15 cellular contexts compared by ENCODE assay signal in genomic region chr9:125752070-125752628, GRCh38. TPM values are rescaled to one million over a fixed set of nuclear protein-coding genes. Genes with fewer than 3 reads are reported as not detected.
DNase-seq lines count a peak whose midpoint lies in the region; ATAC-seq and TF ChIP-seq lines count a peak whose summit lies in the region.
"Had no signal": no experiment of that assay in that cellular context is flagged by ENCODE, and none has a peak within 500 bp of the region (broad histone marks: within the 10 kb centered on the region; RNA-seq: fewer than 3 reads in every experiment).

No MANE protein-coding gene starts in this region.

- no peak for TF ChIP-seq POLR2A in spleen (IDR thresholded peaks at IDR 0.05)

- H3K36me3 ChIP-seq in HAP-1 (replicated peaks), result peaks cover 11% of the 10 kb centered on the region
- H3K36me3 ChIP-seq in spleen, result no peaks in the 10 kb centered on the region
- H3K36me3 ChIP-seq: stomach had no signal

- no peaks in the 10 kb centered on the region for H3K27me3 Mint-ChIP-seq in mesothelial cell of epicardium (ENCODE audit: low read depth)
- H3K27me3 Mint-ChIP-seq: CD4-positive, alpha-beta memory T cell; IgD-negative memory B cell had no signal

- in situ Hi-C loops in HAP-1 (cut with MboI; ENCODE audit: low sequenced_read_pairs), result no loop called here
- in situ Hi-C loops in astrocyte of the spinal cord (cut with HindIII; ENCODE audit: low sequenced_read_pairs), result no loop called here

- no peak for ATAC-seq in GM19324 (IDR thresholded peaks at IDR 0.05; ENCODE audit: low FRiP score, unreplicated experiment)
- no peak for ATAC-seq in activated CD4-positive, CD25-positive, alpha-beta regulatory T cell treated with anti-CD3 and anti-CD28 coated beads, Interleukin-2, amount 50 U/mL, for 24 hours
- ATAC-seq in omental fat pad (ENCODE audit: low FRiP score), result no peak
- ATAC-seq: left cardiac atrium had no signal

- H3K9me3 ChIP-seq in HAP-1, result no peaks in the 10 kb centered on the region
- H3K9me3 ChIP-seq in spleen, result no peaks in the 10 kb centered on the region
- H3K9me3 ChIP-seq: stomach had no signal

- peaks cover 5% of the 10 kb centered on the region for H3K36me3 Mint-ChIP-seq in mesothelial cell of epicardium

- intact Hi-C loops in spleen (cut with DNase I; ENCODE audit: low total_unique reads), result no loop called here

- 77 to 89% (median 84%) methylated on average over 3 of the region's 3 CpGs for WGBS in spleen, 5 donors

- no peaks in the 10 kb centered on the region for H3K9me3 Mint-ChIP-seq in mesothelial cell of epicardium
- H3K9me3 Mint-ChIP-seq: CD4-positive, alpha-beta memory T cell; IgD-negative memory B cell had no signal

- H3K4me3 Mint-ChIP-seq in mesothelial cell of epicardium, result peak overlapping the region; percentile 13
- H3K4me3 Mint-ChIP-seq: CD4-positive, alpha-beta memory T cell; IgD-negative memory B cell had no signal

- peak overlapping the region; percentile 35 for H3K27ac Mint-ChIP-seq in mesothelial cell of epicardium
- H3K27ac Mint-ChIP-seq: CD4-positive, alpha-beta memory T cell; IgD-negative memory B cell had no signal

- H3K27me3 ChIP-seq in HAP-1 (ENCODE audit: low read depth), result no peaks in the 10 kb centered on the region
- no peaks in the 10 kb centered on the region for H3K27me3 ChIP-seq in spleen (replicated peaks in 1 of 7)
- H3K27me3 ChIP-seq: stomach had no signal

- H3K4me3 ChIP-seq in HAP-1 (no peak overlapping the region), astrocyte of the spinal cord (ENCODE audit: low read depth, low read length) (no peak overlapping the region), spleen (no peak overlapping the region)
- H3K4me3 ChIP-seq: stomach had no signal

- peak overlapping the region in 1 of 8 donors; percentile 8 for H3K27ac ChIP-seq in spleen

- DNase-seq in DMS79 treated with DMSO at 0.1 percent for 48 hours (lab: John Stamatoyannopoulos, UW) (peak; percentile 40), HAP-1 (ENCODE audit: low spot score in 2 of 2) (peak; percentile 51 to 85), astrocyte of the spinal cord (ENCODE audit: low read depth, low spot score) (peak; percentile 21), mesothelial cell of epicardium (ENCODE audit: low spot score in 2 of 2, unreplicated experiment in 2 of 2) (no peak), spleen (no peak), omental fat pad (ENCODE audit: low spot score) (no peak)
- DNase-seq: activated effector memory CD4-positive, alpha-beta T cell treated with anti-CD3 and anti-CD28 coated beads, Interleukin-2, amount 50 U/mL, for 16 hours; caudate nucleus; CD4-positive, alpha-beta memory T cell; left cardiac atrium; stimulated activated CD4-positive, alpha-beta T cell treated with anti-CD3 and anti-CD28 coated beads, Interleukin-2, amount 100 ng/mL, for 48 hours; stomach had no signal

- peaks cover 57% of the 10 kb centered on the region for H3K4me1 Mint-ChIP-seq in mesothelial cell of epicardium

- TF ChIP-seq CTCF in astrocyte of the spinal cord (IDR thresholded peaks at IDR 0.05; ENCODE audit: low read depth, low read length), result no peak
- no peak for TF ChIP-seq CTCF in mesothelial cell of epicardium (IDR thresholded peaks at IDR 0.05; ENCODE audit: unreplicated experiment)
- no peak for TF ChIP-seq CTCF in spleen (IDR thresholded peaks at IDR 0.05 in 8 of 11, conservative IDR thresholded peaks at IDR 0.05 in 3 of 11)
- no peak for TF ChIP-seq CTCF in omental fat pad (IDR thresholded peaks at IDR 0.05)

- peaks cover 66% of the 10 kb centered on the region for H3K4me1 ChIP-seq in HAP-1
- H3K4me1 ChIP-seq in spleen, result peaks cover 16 to 82% (median 44%) of the 10 kb centered on the region in 6 donors

RNA-seq across cellular contexts. Expression of gene PBX3, which starts 5.0 kb away (rescaled TPM):
- total RNA-seq in mesothelial cell of epicardium (60.0 to 74.2 TPM (median 67.0 TPM) in 3 replicates), spleen (10 to 100 TPM; 29.5 to 58.4 (median 40.0) TPM), omental fat pad (10 to 100 TPM; 19.3 to 41.3 (median 25.1) TPM)
- polyA plus RNA-seq in spleen, result 10 to 100 TPM in 2 of 3 donors, 1 to 10 TPM in 1; 7.2 to 13.6 (median 10.5) TPM

RNA-seq across cellular contexts. Expression of gene MAPKAP1, which starts 45.1 kb away (rescaled TPM):
- total RNA-seq in mesothelial cell of epicardium (62.9 to 68.2 TPM (median 62.9 TPM) in 3 replicates), spleen (10 to 100 TPM; 47.2 to 77.2 (median 63.4) TPM), omental fat pad (10 to 100 TPM; 60.0 to 78.0 (median 72.9) TPM)
- polyA plus RNA-seq in spleen, result 10 to 100 TPM; 37.2 to 51.7 (median 37.7) TPM

Comparison
In these comparisons a context has a peak if more than half of its experiments do, and no peak if none do; other contexts are left out.
1. DNase-seq: peak in DMS79 treated with DMSO at 0.1 percent for 48 hours (single experiment), HAP-1 (2 of 2) and astrocyte of the spinal cord (single experiment); none in mesothelial cell of epicardium (0 of 2), spleen (single experiment) and omental fat pad (single experiment).